Comparison of ENCODE assay signal across 11 cellular contexts in genomic region chr11:118892515-118892914, GRCh38.
DNase-seq lines count a peak whose midpoint lies in the region; ATAC-seq and TF ChIP-seq lines count a peak whose summit lies in the region.
"Had no signal": no experiment of that assay in that cellular context is flagged by ENCODE, and none has a peak within 500 bp of the region (broad histone marks: within the 10 kb centered on the region; RNA-seq: fewer than 3 reads in every experiment).

No MANE protein-coding gene starts in this region.

- peaks cover 9% of the 10 kb centered on the region for H3K36me3 Mint-ChIP-seq in activated naive CD8-positive, alpha-beta T cell treated with anti-CD3 and anti-CD28 coated beads, Interleukin-2, amount 50 U/mL, for 24 hours (ENCODE audit: low read depth)

- ATAC-seq in activated naive CD8-positive, alpha-beta T cell treated with anti-CD3 and anti-CD28 coated beads, Interleukin-2, amount 50 U/mL, for 24 hours, result peak; percentile 6
- ATAC-seq: left lobe of liver had no signal

- H4K20me1 ChIP-seq in OCI-LY3 (ENCODE audit: insufficient read depth, low read length), result peaks cover 99% of the 10 kb centered on the region

- H3K9ac ChIP-seq in OCI-LY3 (ENCODE audit: low read length), result no peak overlapping the region

- no peak for TF ChIP-seq CTCF in OCI-LY3 (IDR thresholded peaks at IDR 0.05; ENCODE audit: low read depth, low read length)
- no peak for TF ChIP-seq CTCF in brain microvascular endothelial cell (IDR thresholded peaks at IDR 0.05; ENCODE audit: low read depth, low read length, missing control alignments)

- peak overlapping the region; percentile 74 for H3K27ac ChIP-seq in OCI-LY3 (ENCODE audit: low read length)
- H3K27ac ChIP-seq in brain microvascular endothelial cell, result no peak overlapping the region
- H3K27ac ChIP-seq: thyroid gland had no signal

- H3K4me3 Mint-ChIP-seq in activated naive CD8-positive, alpha-beta T cell treated with anti-CD3 and anti-CD28 coated beads, Interleukin-2, amount 50 U/mL, for 24 hours, result peak overlapping the region; percentile 32

- peaks cover 99% of the 10 kb centered on the region for H3K4me1 ChIP-seq in OCI-LY3 (ENCODE audit: low read length)

- no peaks in the 10 kb centered on the region for H3K27me3 Mint-ChIP-seq in activated naive CD8-positive, alpha-beta T cell treated with anti-CD3 and anti-CD28 coated beads, Interleukin-2, amount 50 U/mL, for 24 hours

- in situ Hi-C loops in brain microvascular endothelial cell (cut with HindIII; ENCODE audit: low pct_ligation_motif_present, low sequenced_read_pairs), result no loop called here

- H3K4me3 ChIP-seq in OCI-LY3 (ENCODE audit: low read length) (0 out of 2 replicates have a peak overlapping the region, but pooled peaks have one; percentile 13), brain microvascular endothelial cell (ENCODE audit: low read depth, low read length) (no peak overlapping the region)
- H3K4me3 ChIP-seq: smooth muscle cell, thyroid gland had no signal

- peak overlapping the region; percentile 59 for H3K27ac Mint-ChIP-seq in activated naive CD8-positive, alpha-beta T cell treated with anti-CD3 and anti-CD28 coated beads, Interleukin-2, amount 50 U/mL, for 24 hours

- no peaks in the 10 kb centered on the region for H3K9me3 Mint-ChIP-seq in activated naive CD8-positive, alpha-beta T cell treated with anti-CD3 and anti-CD28 coated beads, Interleukin-2, amount 50 U/mL, for 24 hours

- H3K27me3 ChIP-seq in OCI-LY3 (ENCODE audit: low read depth, low read length), result no peaks in the 10 kb centered on the region
- no peaks in the 10 kb centered on the region for H3K27me3 ChIP-seq in brain microvascular endothelial cell (replicated peaks)
- H3K27me3 ChIP-seq: thyroid gland had no signal

- no peak overlapping the region for H2AFZ ChIP-seq in OCI-LY3 (ENCODE audit: low read depth, low read length)

- no peaks in the 10 kb centered on the region for H3K9me3 ChIP-seq in OCI-LY3 (ENCODE audit: insufficient read depth, low read length)
- H3K9me3 ChIP-seq: thyroid gland had no signal

- H3K4me2 ChIP-seq in OCI-LY3 (ENCODE audit: low read length), result peak overlapping the region; percentile 50
- H3K4me2 ChIP-seq: smooth muscle cell had no signal

- DNase-seq in stimulated activated CD4-positive, alpha-beta T cell treated with anti-CD3 and anti-CD28 coated beads, Interleukin-4, amount 100 ng/mL, for 24 hours, result peak; percentile 39
- no peak for DNase-seq in stimulated activated CD4-positive, alpha-beta T cell treated with anti-CD3 and anti-CD28 coated beads, Interleukin-12 subunit alpha, Interleukin-12 subunit beta, amount 100 ng/mL, for 4 hours
- DNase-seq in activated naive CD8-positive, alpha-beta T cell treated with anti-CD3 and anti-CD28 coated beads, Interleukin-2, amount 50 U/mL, for 24 hours, result no peak
- DNase-seq in GM03348 (ENCODE audit: low spot score), result no peak
- no peak for DNase-seq in DMS114 treated with DMSO at 0.1 percent for 48 hours (lab: John Stamatoyannopoulos, UW; ENCODE audit: unreplicated experiment)
- no peak for DNase-seq in GF-D8 (lab: John Stamatoyannopoulos, UW)
- DNase-seq in brain microvascular endothelial cell, result no peak
- DNase-seq: thyroid gland had no signal

- peaks cover 92% of the 10 kb centered on the region for H3K79me2 ChIP-seq in OCI-LY3 (ENCODE audit: low read length)

- H3K4me1 Mint-ChIP-seq in activated naive CD8-positive, alpha-beta T cell treated with anti-CD3 and anti-CD28 coated beads, Interleukin-2, amount 50 U/mL, for 24 hours, result peaks cover 88% of the 10 kb centered on the region

- H3K36me3 ChIP-seq in OCI-LY3 (replicated peaks; ENCODE audit: low read depth, low read length) (peaks cover 72% of the 10 kb centered on the region), brain microvascular endothelial cell (replicated peaks) (peaks cover 3% of the 10 kb centered on the region)
- H3K36me3 ChIP-seq: thyroid gland had no signal
